Comparison of ENCODE assay signal across 8 cellular contexts in the genomic region with DNA sequence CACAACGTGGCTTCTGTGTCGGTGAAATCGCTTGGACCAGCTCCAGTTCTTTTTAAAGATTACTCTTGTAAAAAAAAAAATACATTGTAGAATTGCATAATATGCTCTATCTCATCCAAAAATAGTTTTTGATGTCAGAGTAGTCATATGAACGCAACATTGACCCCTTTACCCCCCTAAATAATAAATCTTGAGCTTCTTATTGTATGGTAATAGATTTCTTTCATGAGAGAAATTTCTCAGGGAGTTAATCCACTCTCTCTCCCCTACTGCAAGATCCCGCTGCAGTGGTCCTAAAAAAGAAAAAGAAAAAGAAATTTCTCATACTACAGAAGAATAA. TPM values are rescaled to one million over a fixed set of nuclear protein-coding genes. Genes with fewer than 3 reads are reported as not detected.
DNase-seq lines count a peak whose midpoint lies in the region; ATAC-seq, FAIRE-seq and TF ChIP-seq lines count a peak whose summit lies in the region.

No MANE protein-coding gene starts in this region.

- H3K9ac ChIP-seq in ES-I3 (ENCODE audit: low read depth, low read length), result peak overlapping the region; percentile 47; the same call in 1 of the 2 replicates
- peak overlapping the region; percentile 36 for H3K9ac ChIP-seq in rectal smooth muscle tissue (ENCODE audit: low read length)

- no peak overlapping the region for H3K27ac Mint-ChIP-seq in T-helper 17 cell

- no peak overlapping the region for H3K27ac ChIP-seq in rectal smooth muscle tissue (ENCODE audit: low read depth, low read length)

- TF ChIP-seq POLR2A in GM12892 (IDR thresholded peaks at IDR 0.05; ENCODE audit: low read depth, low read length), result no peak

- H3K4me3 Mint-ChIP-seq in T-helper 17 cell, result peak overlapping the region; percentile 80

- ATAC-seq in T-helper 17 cell, result no peak

- peaks cover 83% of the 10 kb centered on the region for H3K27me3 Mint-ChIP-seq in T-helper 17 cell

- FAIRE-seq in GM12892 (lab: Jason Lieb, UNC), result no peak

- H3K4me1 Mint-ChIP-seq in T-helper 17 cell, result peaks cover 8% of the 10 kb centered on the region

- no peaks in the 10 kb centered on the region; the same call in 1 of the 2 replicates for H3K4me1 ChIP-seq in ES-I3 (ENCODE audit: insufficient read depth, low read length)
- no peaks in the 10 kb centered on the region for H3K4me1 ChIP-seq in rectal smooth muscle tissue (ENCODE audit: control insufficient read depth, insufficient read depth, low read length)

- no peak for TF ChIP-seq CTCF in fibroblast of villous mesenchyme (IDR thresholded peaks at IDR 0.05; ENCODE audit: insufficient read depth, low read depth, low read length)

- DNase-seq in T-helper 17 cell, result no peak
- no peak for DNase-seq in fibroblast of villous mesenchyme (ENCODE audit: low read depth)
- no peak for DNase-seq in effector CD4-positive, alpha-beta T cell
- no peak for DNase-seq in NCI-H2107 (lab: John Stamatoyannopoulos, UW)
- DNase-seq in Kasumi-1 (lab: John Stamatoyannopoulos, UW), result no peak
- DNase-seq in GM12892 (ENCODE audit: insufficient read length), result no peak

- H3K36me3 ChIP-seq in ES-I3 (ENCODE audit: insufficient read depth, low read length) (no peaks in the 10 kb centered on the region), rectal smooth muscle tissue (ENCODE audit: control insufficient read depth, insufficient read depth, low read length) (no peaks in the 10 kb centered on the region)

- H3K4me3 ChIP-seq in fibroblast of villous mesenchyme (ENCODE audit: low read depth, low read length) (peak overlapping the region; percentile 57), rectal smooth muscle tissue (ENCODE audit: low read length) (peak overlapping the region; percentile 63)

- H3K36me3 Mint-ChIP-seq in T-helper 17 cell (ENCODE audit: low read depth), result no peaks in the 10 kb centered on the region

- H3K9me3 ChIP-seq in ES-I3 (ENCODE audit: control insufficient read depth, insufficient read depth, low read length), result no peaks in the 10 kb centered on the region
- no peaks in the 10 kb centered on the region for H3K9me3 ChIP-seq in T-helper 17 cell (ENCODE audit: control insufficient read depth, low read length, poor library complexity, severe bottlenecking)

- H3K27me3 ChIP-seq in rectal smooth muscle tissue (ENCODE audit: control insufficient read depth, insufficient read depth, low read length), result peaks cover 6% of the 10 kb centered on the region

RNA-seq across cellular contexts. Expression of a gene that starts 50.2 kb away (rescaled TPM):
- total RNA-seq in T-helper 17 cell, result 1 to 10 TPM; 2.4 to 2.9 TPM
- total RNA-seq in fibroblast of villous mesenchyme, result under 0.01 and 0.43 TPM in 2 replicates
- polyA plus RNA-seq in GM12892 (2012; ENCODE audit: missing spikeins), result 0.64 TPM

RNA-seq across cellular contexts. Expression of a gene that starts 54.5 kb away (rescaled TPM):
- total RNA-seq in T-helper 17 cell, result 100 to 1,000 TPM in 1 of 2 donors, 10 to 100 TPM in 1; 93.7 to 104 TPM
- 117 and 139 TPM in 2 replicates for total RNA-seq in fibroblast of villous mesenchyme
- polyA plus RNA-seq in GM12892 (2012; ENCODE audit: missing spikeins), result 81.9 TPM
